17 cellular contexts compared by ENCODE assay signal in the genomic region with DNA sequence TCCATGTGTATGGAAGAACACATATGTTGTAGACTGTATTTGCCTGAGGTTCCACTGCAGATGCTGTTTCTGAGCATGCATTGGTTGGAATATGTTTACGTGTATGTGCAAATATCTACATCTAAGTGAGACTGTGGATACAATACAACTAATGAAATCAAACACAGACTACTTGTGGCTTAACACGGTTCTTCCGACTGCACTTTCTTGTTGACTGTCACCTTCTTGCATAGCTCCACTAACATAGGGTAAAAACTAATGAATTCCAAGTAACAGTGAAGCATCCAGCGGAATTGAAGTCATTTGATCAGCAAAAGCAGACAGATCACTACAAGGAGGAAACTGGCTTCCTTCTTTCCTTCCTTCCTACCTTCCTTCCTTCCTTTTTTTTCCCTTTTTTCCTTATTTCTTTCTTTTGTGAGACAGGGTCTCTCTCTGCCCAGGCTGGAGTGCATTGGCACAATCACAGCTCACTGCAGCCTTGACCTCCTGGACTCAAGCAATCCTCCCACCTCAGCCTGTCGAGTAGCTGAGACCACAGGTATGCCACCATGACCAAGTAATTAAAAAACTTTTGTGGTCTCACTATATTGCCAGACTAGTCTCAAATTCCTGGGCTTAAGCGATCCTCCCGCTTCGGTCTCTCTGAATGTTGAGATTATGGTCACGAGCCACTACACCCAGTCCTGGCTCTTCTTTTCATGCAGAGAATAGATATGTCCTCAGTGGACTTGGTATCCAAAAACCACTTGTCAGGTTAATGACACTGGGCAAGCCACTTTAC. TPM values are rescaled to one million over a fixed set of nuclear protein-coding genes. Genes with fewer than 3 reads are reported as not detected.
DNase-seq lines count a peak whose midpoint lies in the region; ATAC-seq and TF ChIP-seq lines count a peak whose summit lies in the region.
"Had no signal": no experiment of that assay in that cellular context is flagged by ENCODE, and none has a peak within 500 bp of the region (broad histone marks: within the 10 kb centered on the region; RNA-seq: fewer than 3 reads in every experiment).

No MANE protein-coding gene starts in this region.

- intact Hi-C loops in head of caudate nucleus (cut with DNase I) = no loop called here

- no peaks in the 10 kb centered on the region for H3K9me3 Mint-ChIP-seq in activated CD8-positive, alpha-beta memory T cell treated with anti-CD3 and anti-CD28 coated beads, Interleukin-2, amount 10 ng/mL, durations not matched to agents 7 days and 5 days (ENCODE audit: low read depth)
- H3K9me3 Mint-ChIP-seq in osteocyte (ENCODE audit: unreplicated experiment) (no peaks in the 10 kb centered on the region), nephron progenitor cell (no peaks in the 10 kb centered on the region)
- H3K9me3 Mint-ChIP-seq in activated T-helper 17 cell treated with anti-CD3 and anti-CD28 coated beads, Interleukin-2, amount 50 U/mL, for 72 hours = no peaks in the 10 kb centered on the region
- H3K9me3 Mint-ChIP-seq: HFFc6 had no signal

- peak overlapping the region; percentile 50 for H3K27ac Mint-ChIP-seq in activated CD8-positive, alpha-beta memory T cell treated with anti-CD3 and anti-CD28 coated beads, Interleukin-2, amount 10 ng/mL, durations not matched to agents 7 days and 5 days
- no peak overlapping the region for H3K27ac Mint-ChIP-seq in osteocyte (ENCODE audit: unreplicated experiment)
- no peak overlapping the region for H3K27ac Mint-ChIP-seq in nephron progenitor cell
- H3K27ac Mint-ChIP-seq in activated T-helper 17 cell treated with anti-CD3 and anti-CD28 coated beads, Interleukin-2, amount 50 U/mL, for 72 hours = no peak overlapping the region
- H3K27ac Mint-ChIP-seq: HFFc6 had no signal

- H3K27me3 Mint-ChIP-seq in activated CD8-positive, alpha-beta memory T cell treated with anti-CD3 and anti-CD28 coated beads, Interleukin-2, amount 10 ng/mL, durations not matched to agents 7 days and 5 days = no peaks in the 10 kb centered on the region
- H3K27me3 Mint-ChIP-seq in osteocyte (ENCODE audit: unreplicated experiment) (peaks cover 4% of the 10 kb centered on the region), nephron progenitor cell (ENCODE audit: low read depth, poor library complexity) (peaks cover 15% of the 10 kb centered on the region)
- peaks cover 36% of the 10 kb centered on the region for H3K27me3 Mint-ChIP-seq in activated T-helper 17 cell treated with anti-CD3 and anti-CD28 coated beads, Interleukin-2, amount 50 U/mL, for 72 hours

- no peak for DNase-seq in activated CD8-positive, alpha-beta memory T cell treated with anti-CD3 and anti-CD28 coated beads, Interleukin-2, amount 10 ng/mL, durations not matched to agents 7 days and 5 days
- DNase-seq in activated CD8-positive, alpha-beta memory T cell treated with anti-CD3 and anti-CD28 coated beads, Interleukin-2, amount 50 U/mL, for 4 hours = no peak
- peak; percentile 60 for DNase-seq in M059J (ENCODE audit: low read depth)
- peak; percentile 28 for DNase-seq in astrocyte of the hippocampus (ENCODE audit: low read depth, low spot score)
- peak; percentile 3 for DNase-seq in osteocyte (ENCODE audit: extremely low spot score, unreplicated experiment)
- DNase-seq in nephron progenitor cell = no peak
- DNase-seq in head of caudate nucleus = no peak
- DNase-seq: C1 segment of cervical spinal cord, DMS 273 treated with DMSO at 0.1 percent for 48 hours, HFFc6, Karpas-422, NCI-H1105 treated with DMSO at 0.1 percent for 48 hours, NCI-H187, NCI-H345, NCI-H526 had no signal

- CTCF ChIA-PET in activated CD8-positive, alpha-beta memory T cell treated with anti-CD3 and anti-CD28 coated beads, Interleukin-2, amount 10 ng/mL, durations not matched to agents 7 days and 5 days (lab: Charles Lee) = interaction anchor here (9.5 to 10.1 kb wide), 2 partner anchors 14 to 24 kb away, joined by 92 to 99 read pairs; a partner anchor contains a TSS

- no peak overlapping the region for H3K4me3 Mint-ChIP-seq in activated CD8-positive, alpha-beta memory T cell treated with anti-CD3 and anti-CD28 coated beads, Interleukin-2, amount 10 ng/mL, durations not matched to agents 7 days and 5 days
- H3K4me3 Mint-ChIP-seq in osteocyte (ENCODE audit: unreplicated experiment) = no peak overlapping the region
- no peak overlapping the region for H3K4me3 Mint-ChIP-seq in nephron progenitor cell
- no peak overlapping the region for H3K4me3 Mint-ChIP-seq in activated T-helper 17 cell treated with anti-CD3 and anti-CD28 coated beads, Interleukin-2, amount 50 U/mL, for 72 hours
- H3K4me3 Mint-ChIP-seq: HFFc6 had no signal

- no peaks in the 10 kb centered on the region for H3K36me3 Mint-ChIP-seq in activated CD8-positive, alpha-beta memory T cell treated with anti-CD3 and anti-CD28 coated beads, Interleukin-2, amount 10 ng/mL, durations not matched to agents 7 days and 5 days
- no peaks in the 10 kb centered on the region for H3K36me3 Mint-ChIP-seq in osteocyte (ENCODE audit: unreplicated experiment)
- no peaks in the 10 kb centered on the region for H3K36me3 Mint-ChIP-seq in nephron progenitor cell (ENCODE audit: low read depth)
- no peaks in the 10 kb centered on the region for H3K36me3 Mint-ChIP-seq in activated T-helper 17 cell treated with anti-CD3 and anti-CD28 coated beads, Interleukin-2, amount 50 U/mL, for 72 hours (ENCODE audit: low read depth)

- peaks cover 88% of the 10 kb centered on the region for H3K4me1 Mint-ChIP-seq in activated CD8-positive, alpha-beta memory T cell treated with anti-CD3 and anti-CD28 coated beads, Interleukin-2, amount 10 ng/mL, durations not matched to agents 7 days and 5 days
- H3K4me1 Mint-ChIP-seq in osteocyte (ENCODE audit: unreplicated experiment) (no peaks in the 10 kb centered on the region), nephron progenitor cell (peaks cover 10% of the 10 kb centered on the region)
- peaks cover 7% of the 10 kb centered on the region for H3K4me1 Mint-ChIP-seq in activated T-helper 17 cell treated with anti-CD3 and anti-CD28 coated beads, Interleukin-2, amount 50 U/mL, for 72 hours

- TF ChIP-seq CTCF in osteocyte (IDR thresholded peaks at IDR 0.05) = no peak
- no peak for TF ChIP-seq CTCF in nephron progenitor cell (IDR thresholded peaks at IDR 0.05)

- no peak for ATAC-seq in activated CD8-positive, alpha-beta memory T cell treated with anti-CD3 and anti-CD28 coated beads, Interleukin-2, amount 10 ng/mL, durations not matched to agents 7 days and 5 days
- ATAC-seq in activated T-helper 17 cell treated with anti-CD3 and anti-CD28 coated beads, Interleukin-2, amount 50 U/mL, for 72 hours (replicated peaks) = no peak

RNA-seq across cellular contexts. Expression of a gene that starts 22.0 kb away (rescaled TPM):
- 10 to 100 TPM in 1 of 2 experiments, under 1 TPM in 1; 0.73 to 25.6 TPM for total RNA-seq in activated CD8-positive, alpha-beta memory T cell treated with anti-CD3 and anti-CD28 coated beads, Interleukin-2, amount 10 ng/mL, durations not matched to agents 7 days and 5 days
- total RNA-seq in M059J (2014; rRNA removed; shearing (Covaris generic)) = not detected in 2 replicates
- total RNA-seq in osteocyte = not detected in 2 replicates
- under 1 TPM in 1 of 2 donors, not detected in 1; 0.45 TPM for total RNA-seq in activated T-helper 17 cell treated with anti-CD3 and anti-CD28 coated beads, Interleukin-2, amount 50 U/mL, for 72 hours
- total RNA-seq: H1 had no signal

RNA-seq across cellular contexts. Expression of a gene that starts 28.7 kb away (rescaled TPM):
- not detected for total RNA-seq in activated CD8-positive, alpha-beta memory T cell treated with anti-CD3 and anti-CD28 coated beads, Interleukin-2, amount 10 ng/mL, durations not matched to agents 7 days and 5 days
- total RNA-seq in M059J (2014; rRNA removed; shearing (Covaris generic)) = not detected in 2 replicates
- not detected in 2 replicates for total RNA-seq in osteocyte
- not detected for total RNA-seq in activated T-helper 17 cell treated with anti-CD3 and anti-CD28 coated beads, Interleukin-2, amount 50 U/mL, for 72 hours
- total RNA-seq: H1, HFFc6 had no signal

Comparison
In these comparisons a context has a peak if more than half of its experiments do, and no peak if none do; other contexts are left out.
1. DNase-seq: peak in M059J (single experiment), astrocyte of the hippocampus (single experiment) and osteocyte (single experiment); none in activated CD8-positive, alpha-beta memory T cell treated with anti-CD3 and anti-CD28 coated beads, Interleukin-2, amount 10 ng/mL, durations not matched to agents 7 days and 5 days (single experiment), activated CD8-positive, alpha-beta memory T cell treated with anti-CD3 and anti-CD28 coated beads, Interleukin-2, amount 50 U/mL, for 4 hours (single experiment), nephron progenitor cell (single experiment) and head of caudate nucleus (0 of 42).